ENCODE assay signal across 1 cellular context in the genomic region with DNA sequence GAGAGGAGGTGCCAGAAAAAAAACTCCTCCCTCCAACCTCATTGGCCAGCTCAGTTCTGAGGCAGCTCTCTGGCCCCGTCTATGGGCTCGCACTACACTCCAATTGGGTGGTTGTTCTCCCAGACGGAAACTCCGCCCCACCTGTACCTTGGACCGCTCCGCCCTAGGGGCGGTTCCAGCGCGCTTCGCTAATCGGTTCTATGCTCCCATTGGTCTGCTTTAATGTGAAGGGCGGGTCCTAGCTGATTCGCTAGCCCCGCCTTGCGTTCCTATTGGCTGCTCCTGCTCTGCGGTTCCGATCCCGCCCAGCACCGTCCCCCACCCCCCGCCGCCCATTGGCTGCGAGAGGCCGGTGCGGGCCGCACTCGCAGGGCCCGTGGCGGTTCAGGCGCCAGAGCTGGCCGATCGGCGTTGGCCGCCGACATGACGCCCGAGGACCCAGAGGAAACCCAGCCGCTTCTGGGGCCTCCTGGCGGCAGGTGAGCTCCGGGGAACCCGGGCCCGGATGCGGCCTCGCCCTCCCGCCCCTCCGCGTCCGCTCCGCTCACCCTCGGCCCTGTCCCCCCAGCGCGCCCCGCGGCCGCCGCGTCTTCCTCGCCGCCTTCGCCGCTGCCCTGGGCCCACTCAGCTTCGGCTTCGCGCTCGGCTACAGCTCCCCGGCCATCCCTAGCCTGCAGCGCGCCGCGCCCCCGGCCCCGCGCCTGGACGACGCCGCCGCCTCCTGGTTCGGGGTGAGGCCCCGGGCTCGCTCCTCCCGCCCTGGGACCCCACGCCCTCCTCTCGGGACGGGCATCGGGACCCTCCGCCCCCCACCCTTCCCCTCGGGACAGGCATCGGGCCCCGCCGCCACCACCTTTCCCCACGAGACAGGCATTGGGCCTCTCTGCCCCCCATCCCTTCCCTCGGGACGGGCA.
A peak's percentile ranks its signal among the peaks of the same experiment; 100 is the strongest.
TF ChIP-seq lines count a peak whose summit lies in the region.

A gene with protein sequence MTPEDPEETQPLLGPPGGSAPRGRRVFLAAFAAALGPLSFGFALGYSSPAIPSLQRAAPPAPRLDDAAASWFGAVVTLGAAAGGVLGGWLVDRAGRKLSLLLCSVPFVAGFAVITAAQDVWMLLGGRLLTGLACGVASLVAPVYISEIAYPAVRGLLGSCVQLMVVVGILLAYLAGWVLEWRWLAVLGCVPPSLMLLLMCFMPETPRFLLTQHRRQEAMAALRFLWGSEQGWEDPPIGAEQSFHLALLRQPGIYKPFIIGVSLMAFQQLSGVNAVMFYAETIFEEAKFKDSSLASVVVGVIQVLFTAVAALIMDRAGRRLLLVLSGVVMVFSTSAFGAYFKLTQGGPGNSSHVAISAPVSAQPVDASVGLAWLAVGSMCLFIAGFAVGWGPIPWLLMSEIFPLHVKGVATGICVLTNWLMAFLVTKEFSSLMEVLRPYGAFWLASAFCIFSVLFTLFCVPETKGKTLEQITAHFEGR (plus strand): TSS at position 362 of the 914 bp plus-strand sequence. CDS start 62 bp downstream, at position 424.

TF ChIP-seq in K562, 482 proteins besides CTCF, POLR2A, EP300 and RAD21 (continued from another document and continues in another):
- TF ChIP-seq, protein P1, sequence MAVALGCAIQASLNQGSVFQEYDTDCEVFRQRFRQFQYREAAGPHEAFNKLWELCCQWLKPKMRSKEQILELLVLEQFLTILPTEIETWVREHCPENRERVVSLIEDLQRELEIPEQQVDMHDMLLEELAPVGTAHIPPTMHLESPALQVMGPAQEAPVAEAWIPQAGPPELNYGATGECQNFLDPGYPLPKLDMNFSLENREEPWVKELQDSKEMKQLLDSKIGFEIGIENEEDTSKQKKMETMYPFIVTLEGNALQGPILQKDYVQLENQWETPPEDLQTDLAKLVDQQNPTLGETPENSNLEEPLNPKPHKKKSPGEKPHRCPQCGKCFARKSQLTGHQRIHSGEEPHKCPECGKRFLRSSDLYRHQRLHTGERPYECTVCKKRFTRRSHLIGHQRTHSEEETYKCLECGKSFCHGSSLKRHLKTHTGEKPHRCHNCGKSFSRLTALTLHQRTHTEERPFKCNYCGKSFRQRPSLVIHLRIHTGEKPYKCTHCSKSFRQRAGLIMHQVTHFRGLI (CRISPR knock-in tag; IDR thresholded peaks at IDR 0.05) = no peak
- TF ChIP-seq, protein P2, sequence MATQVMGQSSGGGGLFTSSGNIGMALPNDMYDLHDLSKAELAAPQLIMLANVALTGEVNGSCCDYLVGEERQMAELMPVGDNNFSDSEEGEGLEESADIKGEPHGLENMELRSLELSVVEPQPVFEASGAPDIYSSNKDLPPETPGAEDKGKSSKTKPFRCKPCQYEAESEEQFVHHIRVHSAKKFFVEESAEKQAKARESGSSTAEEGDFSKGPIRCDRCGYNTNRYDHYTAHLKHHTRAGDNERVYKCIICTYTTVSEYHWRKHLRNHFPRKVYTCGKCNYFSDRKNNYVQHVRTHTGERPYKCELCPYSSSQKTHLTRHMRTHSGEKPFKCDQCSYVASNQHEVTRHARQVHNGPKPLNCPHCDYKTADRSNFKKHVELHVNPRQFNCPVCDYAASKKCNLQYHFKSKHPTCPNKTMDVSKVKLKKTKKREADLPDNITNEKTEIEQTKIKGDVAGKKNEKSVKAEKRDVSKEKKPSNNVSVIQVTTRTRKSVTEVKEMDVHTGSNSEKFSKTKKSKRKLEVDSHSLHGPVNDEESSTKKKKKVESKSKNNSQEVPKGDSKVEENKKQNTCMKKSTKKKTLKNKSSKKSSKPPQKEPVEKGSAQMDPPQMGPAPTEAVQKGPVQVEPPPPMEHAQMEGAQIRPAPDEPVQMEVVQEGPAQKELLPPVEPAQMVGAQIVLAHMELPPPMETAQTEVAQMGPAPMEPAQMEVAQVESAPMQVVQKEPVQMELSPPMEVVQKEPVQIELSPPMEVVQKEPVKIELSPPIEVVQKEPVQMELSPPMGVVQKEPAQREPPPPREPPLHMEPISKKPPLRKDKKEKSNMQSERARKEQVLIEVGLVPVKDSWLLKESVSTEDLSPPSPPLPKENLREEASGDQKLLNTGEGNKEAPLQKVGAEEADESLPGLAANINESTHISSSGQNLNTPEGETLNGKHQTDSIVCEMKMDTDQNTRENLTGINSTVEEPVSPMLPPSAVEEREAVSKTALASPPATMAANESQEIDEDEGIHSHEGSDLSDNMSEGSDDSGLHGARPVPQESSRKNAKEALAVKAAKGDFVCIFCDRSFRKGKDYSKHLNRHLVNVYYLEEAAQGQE (CRISPR knock-in tag; IDR thresholded peaks at IDR 0.05; ENCODE audit: low read depth) = no peak
- TF ChIP-seq, protein P3, sequence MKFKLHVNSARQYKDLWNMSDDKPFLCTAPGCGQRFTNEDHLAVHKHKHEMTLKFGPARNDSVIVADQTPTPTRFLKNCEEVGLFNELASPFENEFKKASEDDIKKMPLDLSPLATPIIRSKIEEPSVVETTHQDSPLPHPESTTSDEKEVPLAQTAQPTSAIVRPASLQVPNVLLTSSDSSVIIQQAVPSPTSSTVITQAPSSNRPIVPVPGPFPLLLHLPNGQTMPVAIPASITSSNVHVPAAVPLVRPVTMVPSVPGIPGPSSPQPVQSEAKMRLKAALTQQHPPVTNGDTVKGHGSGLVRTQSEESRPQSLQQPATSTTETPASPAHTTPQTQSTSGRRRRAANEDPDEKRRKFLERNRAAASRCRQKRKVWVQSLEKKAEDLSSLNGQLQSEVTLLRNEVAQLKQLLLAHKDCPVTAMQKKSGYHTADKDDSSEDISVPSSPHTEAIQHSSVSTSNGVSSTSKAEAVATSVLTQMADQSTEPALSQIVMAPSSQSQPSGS (CRISPR knock-in tag; IDR thresholded peaks at IDR 0.05) = no peak; the same call in 1 of the 2 replicates
- TF ChIP-seq, protein P4, sequence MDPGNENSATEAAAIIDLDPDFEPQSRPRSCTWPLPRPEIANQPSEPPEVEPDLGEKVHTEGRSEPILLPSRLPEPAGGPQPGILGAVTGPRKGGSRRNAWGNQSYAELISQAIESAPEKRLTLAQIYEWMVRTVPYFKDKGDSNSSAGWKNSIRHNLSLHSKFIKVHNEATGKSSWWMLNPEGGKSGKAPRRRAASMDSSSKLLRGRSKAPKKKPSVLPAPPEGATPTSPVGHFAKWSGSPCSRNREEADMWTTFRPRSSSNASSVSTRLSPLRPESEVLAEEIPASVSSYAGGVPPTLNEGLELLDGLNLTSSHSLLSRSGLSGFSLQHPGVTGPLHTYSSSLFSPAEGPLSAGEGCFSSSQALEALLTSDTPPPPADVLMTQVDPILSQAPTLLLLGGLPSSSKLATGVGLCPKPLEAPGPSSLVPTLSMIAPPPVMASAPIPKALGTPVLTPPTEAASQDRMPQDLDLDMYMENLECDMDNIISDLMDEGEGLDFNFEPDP (CRISPR knock-in tag; IDR thresholded peaks at IDR 0.05) = no peak
- no peak for TF ChIP-seq ZNF253 (CRISPR knock-in tag; conservative IDR thresholded peaks at IDR 0.05)
- no peak for TF ChIP-seq MYNN (IDR thresholded peaks at IDR 0.05)
- TF ChIP-seq MYNN (CRISPR knock-in tag; IDR thresholded peaks at IDR 0.05) = no peak
- TF ChIP-seq NCOA2 (IDR thresholded peaks at IDR 0.05; ENCODE audit: partially characterized antibody in 2 of 2) = no peak
- no peak for TF ChIP-seq MEF2A (IDR thresholded peaks at IDR 0.05; ENCODE audit: control insufficient read depth, low read depth, low read length)
- TF ChIP-seq ZNF79 (CRISPR knock-in tag; IDR thresholded peaks at IDR 0.05; ENCODE audit: low read depth) = no peak
- TF ChIP-seq SIN3A (IDR thresholded peaks at IDR 0.05; ENCODE audit: borderline replicate concordance in 2 of 2, control insufficient read depth in 1 of 2, low read depth in 2 of 2, low read length in 2 of 2) = no peak; a peak in 1 of 4 replicates
- no peak for TF ChIP-seq GTF2A2 (tag; IDR thresholded peaks at IDR 0.05)
- no peak for TF ChIP-seq ZNF785 (CRISPR knock-in tag; IDR thresholded peaks at IDR 0.05)
- TF ChIP-seq, protein P5, sequence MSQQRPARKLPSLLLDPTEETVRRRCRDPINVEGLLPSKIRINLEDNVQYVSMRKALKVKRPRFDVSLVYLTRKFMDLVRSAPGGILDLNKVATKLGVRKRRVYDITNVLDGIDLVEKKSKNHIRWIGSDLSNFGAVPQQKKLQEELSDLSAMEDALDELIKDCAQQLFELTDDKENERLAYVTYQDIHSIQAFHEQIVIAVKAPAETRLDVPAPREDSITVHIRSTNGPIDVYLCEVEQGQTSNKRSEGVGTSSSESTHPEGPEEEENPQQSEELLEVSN (IDR thresholded peaks at IDR 0.05; ENCODE audit: borderline replicate concordance in 1 of 2, extremely low read depth in 1 of 2, insufficient read depth in 1 of 2, insufficient read length in 1 of 2, low read depth in 1 of 2, low read length in 1 of 2, poor library complexity in 1 of 2, severe bottlenecking in 1 of 2) = peak; percentile 71 to 83
- TF ChIP-seq E2F3 (CRISPR knock-in tag; IDR thresholded peaks at IDR 0.05) = 0 out of 2 replicates have a peak, but pooled peaks have one; percentile 36
- TF ChIP-seq, protein P6, sequence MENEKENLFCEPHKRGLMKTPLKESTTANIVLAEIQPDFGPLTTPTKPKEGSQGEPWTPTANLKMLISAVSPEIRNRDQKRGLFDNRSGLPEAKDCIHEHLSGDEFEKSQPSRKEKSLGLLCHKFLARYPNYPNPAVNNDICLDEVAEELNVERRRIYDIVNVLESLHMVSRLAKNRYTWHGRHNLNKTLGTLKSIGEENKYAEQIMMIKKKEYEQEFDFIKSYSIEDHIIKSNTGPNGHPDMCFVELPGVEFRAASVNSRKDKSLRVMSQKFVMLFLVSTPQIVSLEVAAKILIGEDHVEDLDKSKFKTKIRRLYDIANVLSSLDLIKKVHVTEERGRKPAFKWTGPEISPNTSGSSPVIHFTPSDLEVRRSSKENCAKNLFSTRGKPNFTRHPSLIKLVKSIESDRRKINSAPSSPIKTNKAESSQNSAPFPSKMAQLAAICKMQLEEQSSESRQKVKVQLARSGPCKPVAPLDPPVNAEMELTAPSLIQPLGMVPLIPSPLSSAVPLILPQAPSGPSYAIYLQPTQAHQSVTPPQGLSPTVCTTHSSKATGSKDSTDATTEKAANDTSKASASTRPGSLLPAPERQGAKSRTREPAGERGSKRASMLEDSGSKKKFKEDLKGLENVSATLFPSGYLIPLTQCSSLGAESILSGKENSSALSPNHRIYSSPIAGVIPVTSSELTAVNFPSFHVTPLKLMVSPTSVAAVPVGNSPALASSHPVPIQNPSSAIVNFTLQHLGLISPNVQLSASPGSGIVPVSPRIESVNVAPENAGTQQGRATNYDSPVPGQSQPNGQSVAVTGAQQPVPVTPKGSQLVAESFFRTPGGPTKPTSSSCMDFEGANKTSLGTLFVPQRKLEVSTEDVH (IDR thresholded peaks at IDR 0.05; ENCODE audit: low read depth, partially characterized antibody) = no peak
- no peak for TF ChIP-seq JUNB (CRISPR knock-in tag; conservative IDR thresholded peaks at IDR 0.05)
- TF ChIP-seq, protein P7, sequence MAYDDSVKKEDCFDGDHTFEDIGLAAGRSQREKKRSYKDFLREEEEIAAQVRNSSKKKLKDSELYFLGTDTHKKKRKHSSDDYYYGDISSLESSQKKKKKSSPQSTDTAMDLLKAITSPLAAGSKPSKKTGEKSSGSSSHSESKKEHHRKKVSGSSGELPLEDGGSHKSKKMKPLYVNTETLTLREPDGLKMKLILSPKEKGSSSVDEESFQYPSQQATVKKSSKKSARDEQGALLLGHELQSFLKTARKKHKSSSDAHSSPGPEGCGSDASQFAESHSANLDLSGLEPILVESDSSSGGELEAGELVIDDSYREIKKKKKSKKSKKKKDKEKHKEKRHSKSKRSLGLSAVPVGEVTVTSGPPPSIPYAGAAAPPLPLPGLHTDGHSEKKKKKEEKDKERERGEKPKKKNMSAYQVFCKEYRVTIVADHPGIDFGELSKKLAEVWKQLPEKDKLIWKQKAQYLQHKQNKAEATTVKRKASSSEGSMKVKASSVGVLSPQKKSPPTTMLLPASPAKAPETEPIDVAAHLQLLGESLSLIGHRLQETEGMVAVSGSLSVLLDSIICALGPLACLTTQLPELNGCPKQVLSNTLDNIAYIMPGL (CRISPR knock-in tag; IDR thresholded peaks at IDR 0.05) = no peak
- no peak for TF ChIP-seq ZEB2 (IDR thresholded peaks at IDR 0.05)
- no peak for TF ChIP-seq HDAC6 (IDR thresholded peaks at IDR 0.05; ENCODE audit: low read depth, low read length)
- no peak for TF ChIP-seq PRPF4 (IDR thresholded peaks at IDR 0.05; ENCODE audit: insufficient read depth, low read depth, low read length, poor library complexity, severe bottlenecking)
- no peak for TF ChIP-seq ZNF165 (CRISPR knock-in tag; IDR thresholded peaks at IDR 0.05; ENCODE audit: borderline replicate concordance)
- no peak for TF ChIP-seq ETS2 (tag; IDR thresholded peaks at IDR 0.05; ENCODE audit: borderline replicate concordance, poor library complexity, severe bottlenecking)
- TF ChIP-seq, protein P8, sequence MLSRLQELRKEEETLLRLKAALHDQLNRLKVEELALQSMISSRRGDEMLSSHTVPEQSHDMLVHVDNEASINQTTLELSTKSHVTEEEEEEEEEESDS (CRISPR knock-in tag; IDR thresholded peaks at IDR 0.05) = no peak
- TF ChIP-seq, protein P9, sequence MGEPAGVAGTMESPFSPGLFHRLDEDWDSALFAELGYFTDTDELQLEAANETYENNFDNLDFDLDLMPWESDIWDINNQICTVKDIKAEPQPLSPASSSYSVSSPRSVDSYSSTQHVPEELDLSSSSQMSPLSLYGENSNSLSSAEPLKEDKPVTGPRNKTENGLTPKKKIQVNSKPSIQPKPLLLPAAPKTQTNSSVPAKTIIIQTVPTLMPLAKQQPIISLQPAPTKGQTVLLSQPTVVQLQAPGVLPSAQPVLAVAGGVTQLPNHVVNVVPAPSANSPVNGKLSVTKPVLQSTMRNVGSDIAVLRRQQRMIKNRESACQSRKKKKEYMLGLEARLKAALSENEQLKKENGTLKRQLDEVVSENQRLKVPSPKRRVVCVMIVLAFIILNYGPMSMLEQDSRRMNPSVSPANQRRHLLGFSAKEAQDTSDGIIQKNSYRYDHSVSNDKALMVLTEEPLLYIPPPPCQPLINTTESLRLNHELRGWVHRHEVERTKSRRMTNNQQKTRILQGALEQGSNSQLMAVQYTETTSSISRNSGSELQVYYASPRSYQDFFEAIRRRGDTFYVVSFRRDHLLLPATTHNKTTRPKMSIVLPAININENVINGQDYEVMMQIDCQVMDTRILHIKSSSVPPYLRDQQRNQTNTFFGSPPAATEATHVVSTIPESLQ (CRISPR knock-in tag; IDR thresholded peaks at IDR 0.05) = no peak
- TF ChIP-seq SMARCA5 (IDR thresholded peaks at IDR 0.05) = no peak
- no peak for TF ChIP-seq ZNF146 (CRISPR knock-in tag; IDR thresholded peaks at IDR 0.05; ENCODE audit: unreplicated experiment)
- TF ChIP-seq, protein P10, sequence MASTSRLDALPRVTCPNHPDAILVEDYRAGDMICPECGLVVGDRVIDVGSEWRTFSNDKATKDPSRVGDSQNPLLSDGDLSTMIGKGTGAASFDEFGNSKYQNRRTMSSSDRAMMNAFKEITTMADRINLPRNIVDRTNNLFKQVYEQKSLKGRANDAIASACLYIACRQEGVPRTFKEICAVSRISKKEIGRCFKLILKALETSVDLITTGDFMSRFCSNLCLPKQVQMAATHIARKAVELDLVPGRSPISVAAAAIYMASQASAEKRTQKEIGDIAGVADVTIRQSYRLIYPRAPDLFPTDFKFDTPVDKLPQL (IDR thresholded peaks at IDR 0.05; ENCODE audit: extremely low read depth, insufficient read length) = no peak
- peak; percentile 91 for TF ChIP-seq FOS (IDR thresholded peaks at IDR 0.05; ENCODE audit: extremely low read depth, insufficient read length)
- no peak for TF ChIP-seq KDM4B (IDR thresholded peaks at IDR 0.05; ENCODE audit: borderline replicate concordance in 2 of 2, low read depth in 1 of 2)
- no peak for TF ChIP-seq EWSR1 (IDR thresholded peaks at IDR 0.05; ENCODE audit: borderline replicate concordance, low read depth, partially characterized antibody)
- TF ChIP-seq XRCC4 (IDR thresholded peaks at IDR 0.05; ENCODE audit: extremely low read depth, insufficient read depth, insufficient read length) = no peak
- peak in 2 of 3 experiments; percentile 65 to 69 for TF ChIP-seq YY1 (IDR thresholded peaks at IDR 0.05; ENCODE audit: borderline replicate concordance in 1 of 3, control insufficient read depth in 1 of 3, extremely low read depth in 1 of 3, insufficient read depth in 3 of 3, insufficient read length in 1 of 3, insufficient replicate concordance in 2 of 3, low read depth in 1 of 3, low read length in 2 of 3)
- no peak for TF ChIP-seq BRD9 (IDR thresholded peaks at IDR 0.05; ENCODE audit: low read depth, partially characterized antibody)
- TF ChIP-seq ZBTB7A (IDR thresholded peaks at IDR 0.05; ENCODE audit: borderline replicate concordance, control insufficient read depth, low read depth, low read length) = no peak
